ENCODE assay signal across 27 cellular contexts in the genomic region with DNA sequence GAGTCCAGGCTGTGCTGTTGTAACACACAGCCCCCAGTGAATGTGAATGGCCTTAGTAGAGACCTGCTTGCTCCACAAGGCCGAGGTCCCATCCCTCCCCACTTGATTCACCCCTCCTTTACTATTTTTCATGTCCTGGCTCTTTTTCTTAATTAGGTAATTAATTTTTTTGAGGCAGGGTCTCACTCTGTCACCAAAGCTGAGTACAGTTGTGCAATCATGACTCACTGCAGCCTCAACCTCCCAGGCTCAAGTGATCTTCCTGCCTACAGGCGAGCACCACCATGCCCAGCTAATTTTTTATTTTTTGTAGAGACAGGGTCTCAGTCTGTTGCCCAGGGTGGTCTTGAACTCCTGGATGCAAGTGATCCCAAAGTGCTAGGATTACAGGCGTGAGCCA. TPM values are rescaled to one million over a fixed set of nuclear protein-coding genes. Genes with fewer than 3 reads are reported as not detected.
DNase-seq lines count a peak whose midpoint lies in the region; ATAC-seq and TF ChIP-seq lines count a peak whose summit lies in the region.
"Had no signal": no experiment of that assay in that cellular context is flagged by ENCODE, and none has a peak within 500 bp of the region (broad histone marks: within the 10 kb centered on the region; RNA-seq: fewer than 3 reads in every experiment).

No MANE protein-coding gene starts in this region.

- no CpG with 5 or more reads among the region's 3 CpGs for WGBS in neuronal stem cell (ENCODE audit: extremely low coverage in 2 of 2, insufficient read length in 2 of 2, insufficient replicate concordance in 1 of 2), 2 donors

- no peak for ATAC-seq in activated CD8-positive, alpha-beta T cell treated with anti-CD3 and anti-CD28 coated beads for 36 hours
- ATAC-seq in activated CD8-positive, alpha-beta T cell treated with anti-CD3 and anti-CD28 coated beads, Interleukin-2, amount 10 ng/mL, durations not matched to agents 7 days and 5 days: no peak
- peak; percentile 29 for ATAC-seq in activated T-helper 17 cell treated with anti-CD3 and anti-CD28 coated beads, Interleukin-2, amount 50 U/mL, for 72 hours (replicated peaks)
- ATAC-seq: left lung, PC-3 had no signal

- H3K27me3 ChIP-seq in BLaER1 treated with 17β-estradiol and CSF1 and Interleukin-3, amounts not matched to agents 10 nM and 100 nM: peaks cover 0 to 14% (median 0%) of the 10 kb centered on the region in 11 experiments; a peak in 4 of 22 replicates
- H3K27me3 ChIP-seq in neuronal stem cell (ENCODE audit: control insufficient read depth in 3 of 3, insufficient read depth in 3 of 3, low read depth in 1 of 3, low read length in 3 of 3): no peaks in the 10 kb centered on the region
- H3K27me3 ChIP-seq: BE2C, dorsolateral prefrontal cortex, left lung, neutrophil, stomach, tibial artery had no signal

- peaks cover 37% of the 10 kb centered on the region for H3K4me1 Mint-ChIP-seq in activated CD8-positive, alpha-beta T cell treated with anti-CD3 and anti-CD28 coated beads for 36 hours (ENCODE audit: low read depth)
- H3K4me1 Mint-ChIP-seq in activated CD8-positive, alpha-beta T cell treated with anti-CD3 and anti-CD28 coated beads, Interleukin-2, amount 10 ng/mL, durations not matched to agents 7 days and 5 days (ENCODE audit: low read depth): peaks cover 31% of the 10 kb centered on the region
- peaks cover 20% of the 10 kb centered on the region for H3K4me1 Mint-ChIP-seq in activated T-helper 17 cell treated with anti-CD3 and anti-CD28 coated beads, Interleukin-2, amount 50 U/mL, for 72 hours
- peaks cover 9% of the 10 kb centered on the region for H3K4me1 Mint-ChIP-seq in HFFc6 (ENCODE audit: low read depth)

- POLR2A ChIA-PET in activated CD8-positive, alpha-beta T cell treated with anti-CD3 and anti-CD28 coated beads for 36 hours (lab: Charles Lee): no interaction called here
- POLR2A ChIA-PET in activated CD8-positive, alpha-beta T cell treated with anti-CD3 and anti-CD28 coated beads, Interleukin-2, amount 10 ng/mL, durations not matched to agents 7 days and 5 days (lab: Charles Lee): no interaction called here

- peak overlapping the region; percentile 81 for H2AK5ac ChIP-seq in neuronal stem cell (ENCODE audit: low read depth, low read length)

- TF ChIP-seq CTCF in activated CD8-positive, alpha-beta T cell treated with anti-CD3 and anti-CD28 coated beads for 36 hours (IDR thresholded peaks at IDR 0.05): no peak
- no peak for TF ChIP-seq CTCF in HFFc6 (IDR thresholded peaks at IDR 0.05)

- H4K91ac ChIP-seq in neuronal stem cell (ENCODE audit: low read depth, low read length, poor library complexity): no peak overlapping the region

- no peak overlapping the region for H2BK15ac ChIP-seq in neuronal stem cell (ENCODE audit: low read length)

- H3K79me1 ChIP-seq in neuronal stem cell (ENCODE audit: low read depth, low read length): peaks cover 7% of the 10 kb centered on the region

- CTCF ChIA-PET in activated CD8-positive, alpha-beta T cell treated with anti-CD3 and anti-CD28 coated beads for 36 hours (lab: Charles Lee): interaction anchor here (1.1 kb wide), 1 partner anchor 11 kb away, joined by 3 read pairs; no protein-coding TSS in a partner anchor
- CTCF ChIA-PET in activated CD8-positive, alpha-beta T cell treated with anti-CD3 and anti-CD28 coated beads, Interleukin-2, amount 10 ng/mL, durations not matched to agents 7 days and 5 days (lab: Charles Lee): interaction anchor here (1.5 kb wide), 1 partner anchor 31 kb away, joined by 3 read pairs; no protein-coding TSS in a partner anchor

- intact Hi-C loops in activated CD8-positive, alpha-beta T cell treated with anti-CD3 and anti-CD28 coated beads for 36 hours (cut with micrococcal nuclease): no loop called here

- H3K4me3 ChIP-seq in BLaER1 treated with 17β-estradiol and CSF1 and Interleukin-3, amounts not matched to agents 10 nM and 100 nM: no peak overlapping the region
- H3K4me3 ChIP-seq in neuronal stem cell (ENCODE audit: low read length in 2 of 2): no peak overlapping the region
- H3K4me3 ChIP-seq: dorsolateral prefrontal cortex, left lung, prostate gland, stomach, tibial artery had no signal

- no peaks in the 10 kb centered on the region for H4K20me1 ChIP-seq in BLaER1 treated with 17β-estradiol and CSF1 and Interleukin-3, amounts not matched to agents 10 nM and 100 nM

- H2BK12ac ChIP-seq in neuronal stem cell (ENCODE audit: low read length): no peak overlapping the region

- no peak overlapping the region for H2BK5ac ChIP-seq in neuronal stem cell (ENCODE audit: low read length)

- H3K4me2 ChIP-seq in BLaER1 treated with 17β-estradiol and CSF1 and Interleukin-3, amounts not matched to agents 10 nM and 100 nM: peak overlapping the region; percentile 71 to 95 (median 87)
- H3K4me2 ChIP-seq in neuronal stem cell (ENCODE audit: insufficient read depth, low read length, poor library complexity, severe bottlenecking): no peak overlapping the region

- H3K36me3 ChIP-seq in BLaER1 treated with 17β-estradiol and CSF1 and Interleukin-3, amounts not matched to agents 10 nM and 100 nM: no peaks in the 10 kb centered on the region
- peaks cover 0 to 18% of the 10 kb centered on the region in 2 donors for H3K36me3 ChIP-seq in neuronal stem cell (replicated peaks in 1 of 2; ENCODE audit: control insufficient read depth in 2 of 2, insufficient read depth in 2 of 2, low read length in 2 of 2)
- H3K36me3 ChIP-seq: BE2C, left lung, neutrophil, prostate gland, stomach, tibial artery had no signal

- peaks cover 55 to 93% (median 87%) of the 10 kb centered on the region in 10 experiments for H3K4me1 ChIP-seq in BLaER1 treated with 17β-estradiol and CSF1 and Interleukin-3, amounts not matched to agents 10 nM and 100 nM
- H3K4me1 ChIP-seq in neuronal stem cell (ENCODE audit: control insufficient read depth in 2 of 2, insufficient read depth in 1 of 2, low read depth in 1 of 2, low read length in 2 of 2): peaks cover 0 to 22% of the 10 kb centered on the region in 2 donors
- H3K4me1 ChIP-seq: BE2C, prostate gland, tibial artery had no signal

- peaks cover 0 to 7% (median 0%) of the 10 kb centered on the region in 11 experiments; a peak in 1 of 22 replicates for H3K9me3 ChIP-seq in BLaER1 treated with 17β-estradiol and CSF1 and Interleukin-3, amounts not matched to agents 10 nM and 100 nM (replicated peaks in 1 of 11)
- H3K9me3 ChIP-seq in neuronal stem cell (replicated peaks in 1 of 2; ENCODE audit: control insufficient read depth in 2 of 2, insufficient read depth in 1 of 2, low read depth in 1 of 2, low read length in 2 of 2): no peaks in the 10 kb centered on the region
- H3K9me3 ChIP-seq: BE2C, left lung, neutrophil, prostate gland, stomach, tibial artery had no signal

- no peak for DNase-seq in activated CD8-positive, alpha-beta T cell treated with anti-CD3 and anti-CD28 coated beads for 36 hours
- DNase-seq in activated CD8-positive, alpha-beta T cell treated with anti-CD3 and anti-CD28 coated beads, Interleukin-2, amount 10 ng/mL, durations not matched to agents 7 days and 5 days: no peak
- DNase-seq in neuronal stem cell (ENCODE audit: low spot score) (no peak), HFFc6 (no peak), SKM-1 treated with dmso at 0.1 percent for 144 hours (lab: John Stamatoyannopoulos, UW; ENCODE audit: unreplicated experiment) (no peak), activated gamma-delta T cell treated with Interleukin-2 at 50 U/mL for 16 hours (no peak)
- DNase-seq: activated CD4-positive, alpha-beta T cell treated with anti-CD3 and anti-CD28 coated beads, Interleukin-2, amount 50 U/mL, for 4 hours; BE2C; COR-L47; dorsolateral prefrontal cortex; hypothalamus; left lung; mesenchymal stem cell; NCI-H1092 treated with DMSO at 0.1 percent for 48 hours; NCI-H187; NCI-H2171 treated with DMSO at 0.1 percent for 48 hours; NCI-H510A treated with DMSO at 0.1 percent for 48 hours; PC-3; Right ventricle myocardium superior; stomach had no signal

- peak overlapping the region; percentile 89 for H3K18ac ChIP-seq in neuronal stem cell (ENCODE audit: low read length)

- H2AFZ ChIP-seq in neuronal stem cell (ENCODE audit: low read length): no peak overlapping the region

- no peaks in the 10 kb centered on the region for H3K27me3 Mint-ChIP-seq in activated CD8-positive, alpha-beta T cell treated with anti-CD3 and anti-CD28 coated beads for 36 hours
- H3K27me3 Mint-ChIP-seq in activated CD8-positive, alpha-beta T cell treated with anti-CD3 and anti-CD28 coated beads, Interleukin-2, amount 10 ng/mL, durations not matched to agents 7 days and 5 days (ENCODE audit: low read depth): peaks cover 4% of the 10 kb centered on the region
- H3K27me3 Mint-ChIP-seq in activated T-helper 17 cell treated with anti-CD3 and anti-CD28 coated beads, Interleukin-2, amount 50 U/mL, for 72 hours: no peaks in the 10 kb centered on the region
- no peaks in the 10 kb centered on the region for H3K27me3 Mint-ChIP-seq in HFFc6 (ENCODE audit: insufficient read depth)
- H3K27me3 Mint-ChIP-seq: central memory CD8-positive, alpha-beta T cell had no signal

- H3K23ac ChIP-seq in neuronal stem cell (ENCODE audit: low read depth, low read length, poor library complexity): no peak overlapping the region

- H3K14ac ChIP-seq in neuronal stem cell (ENCODE audit: low read length): no peak overlapping the region

- no peak overlapping the region for H2BK120ac ChIP-seq in neuronal stem cell (ENCODE audit: low read depth, low read length)

- peak overlapping the region in 2 of 11 experiments; percentile 70 to 78; a peak in 2 of 22 replicates for H3K9ac ChIP-seq in BLaER1 treated with 17β-estradiol and CSF1 and Interleukin-3, amounts not matched to agents 10 nM and 100 nM
- H3K9ac ChIP-seq in neuronal stem cell (ENCODE audit: low read depth, low read length, poor library complexity): no peak overlapping the region

- no peaks in the 10 kb centered on the region for H3K36me3 Mint-ChIP-seq in activated CD8-positive, alpha-beta T cell treated with anti-CD3 and anti-CD28 coated beads for 36 hours (ENCODE audit: low read depth)
- no peaks in the 10 kb centered on the region for H3K36me3 Mint-ChIP-seq in activated CD8-positive, alpha-beta T cell treated with anti-CD3 and anti-CD28 coated beads, Interleukin-2, amount 10 ng/mL, durations not matched to agents 7 days and 5 days (ENCODE audit: low read depth)
- H3K36me3 Mint-ChIP-seq in activated T-helper 17 cell treated with anti-CD3 and anti-CD28 coated beads, Interleukin-2, amount 50 U/mL, for 72 hours (ENCODE audit: low read depth): no peaks in the 10 kb centered on the region
- H3K36me3 Mint-ChIP-seq in HFFc6 (ENCODE audit: low read depth): 0 out of 2 replicates have a peak, but pooled peaks cover 3% of the 10 kb centered on the region

- no peaks in the 10 kb centered on the region for H3K9me3 Mint-ChIP-seq in activated CD8-positive, alpha-beta T cell treated with anti-CD3 and anti-CD28 coated beads for 36 hours
- H3K9me3 Mint-ChIP-seq in activated CD8-positive, alpha-beta T cell treated with anti-CD3 and anti-CD28 coated beads, Interleukin-2, amount 10 ng/mL, durations not matched to agents 7 days and 5 days (ENCODE audit: insufficient read depth): no peaks in the 10 kb centered on the region
- no peaks in the 10 kb centered on the region for H3K9me3 Mint-ChIP-seq in activated T-helper 17 cell treated with anti-CD3 and anti-CD28 coated beads, Interleukin-2, amount 50 U/mL, for 72 hours
- H3K9me3 Mint-ChIP-seq in HFFc6: no peaks in the 10 kb centered on the region
- H3K9me3 Mint-ChIP-seq: central memory CD8-positive, alpha-beta T cell had no signal

- peak overlapping the region; percentile 38 for H3K27ac Mint-ChIP-seq in activated CD8-positive, alpha-beta T cell treated with anti-CD3 and anti-CD28 coated beads for 36 hours
- no peak overlapping the region for H3K27ac Mint-ChIP-seq in activated CD8-positive, alpha-beta T cell treated with anti-CD3 and anti-CD28 coated beads, Interleukin-2, amount 10 ng/mL, durations not matched to agents 7 days and 5 days
- H3K27ac Mint-ChIP-seq in activated T-helper 17 cell treated with anti-CD3 and anti-CD28 coated beads, Interleukin-2, amount 50 U/mL, for 72 hours: peak overlapping the region; percentile 84
- no peak overlapping the region; the same call in 1 of the 2 replicates for H3K27ac Mint-ChIP-seq in HFFc6

- no peak overlapping the region for H3K4ac ChIP-seq in neuronal stem cell (ENCODE audit: low read length)

- H3K4me3 Mint-ChIP-seq in activated CD8-positive, alpha-beta T cell treated with anti-CD3 and anti-CD28 coated beads for 36 hours: no peak overlapping the region
- no peak overlapping the region for H3K4me3 Mint-ChIP-seq in activated CD8-positive, alpha-beta T cell treated with anti-CD3 and anti-CD28 coated beads, Interleukin-2, amount 10 ng/mL, durations not matched to agents 7 days and 5 days
- peak overlapping the region; percentile 84 for H3K4me3 Mint-ChIP-seq in activated T-helper 17 cell treated with anti-CD3 and anti-CD28 coated beads, Interleukin-2, amount 50 U/mL, for 72 hours
- no peak overlapping the region for H3K4me3 Mint-ChIP-seq in HFFc6

- H4K8ac ChIP-seq in neuronal stem cell (ENCODE audit: low read depth, low read length): no peak overlapping the region

- H3K27ac ChIP-seq in BLaER1 treated with 17β-estradiol and CSF1 and Interleukin-3, amounts not matched to agents 10 nM and 100 nM: peak overlapping the region in 7 of 11 experiments; percentile 20 to 89 (median 78); a peak in 13 of 22 replicates
- H3K27ac ChIP-seq in neuronal stem cell (replicated peaks; ENCODE audit: low read length): no peak overlapping the region
- H3K27ac ChIP-seq: dorsolateral prefrontal cortex, left lung, neutrophil, prostate gland, stomach, tibial artery had no signal

RNA-seq across cellular contexts. Expression of a gene that starts 19.3 kb away (rescaled TPM):
- total RNA-seq in activated CD8-positive, alpha-beta T cell treated with anti-CD3 and anti-CD28 coated beads for 36 hours: 1 to 10 TPM; 7.4 to 7.9 TPM
- under 1 TPM; 0.58 to 0.91 TPM for total RNA-seq in activated CD8-positive, alpha-beta T cell treated with anti-CD3 and anti-CD28 coated beads, Interleukin-2, amount 10 ng/mL, durations not matched to agents 7 days and 5 days
- 10 to 100 TPM; 24.4 to 49.9 TPM for total RNA-seq in activated T-helper 17 cell treated with anti-CD3 and anti-CD28 coated beads, Interleukin-2, amount 50 U/mL, for 72 hours
- 26.4 TPM for polyA plus RNA-seq in neuronal stem cell (2013, experiment 1 of 2)
- polyA plus RNA-seq in neuronal stem cell (2013, experiment 2 of 2): 27.2 TPM
- total RNA-seq in HFFc6 (2021; fragmentation: NEBNext Ultra II Directional; extraction: Animal tissue kit (Norgen Biotek cat#: 25700)): 1 to 10 TPM; 1.9 to 8.0 (median 7.2) TPM
- total RNA-seq: H4 had no signal

Comparison
In these comparisons a context has a peak if more than half of its experiments do, and no peak if none do; other contexts are left out.
1. H3K27ac Mint-ChIP-seq: peak in activated CD8-positive, alpha-beta T cell treated with anti-CD3 and anti-CD28 coated beads for 36 hours (single experiment) and activated T-helper 17 cell treated with anti-CD3 and anti-CD28 coated beads, Interleukin-2, amount 50 U/mL, for 72 hours (single experiment); none in activated CD8-positive, alpha-beta T cell treated with anti-CD3 and anti-CD28 coated beads, Interleukin-2, amount 10 ng/mL, durations not matched to agents 7 days and 5 days (single experiment) and HFFc6 (single experiment).